21 cellular contexts compared by ENCODE assay signal in genomic region chr13:35333157-35333556, GRCh38.
DNase-seq lines count a peak whose midpoint lies in the region; ATAC-seq, FAIRE-seq and TF ChIP-seq lines count a peak whose summit lies in the region.
"Had no signal": no experiment of that assay in that cellular context is flagged by ENCODE, and none has a peak within 500 bp of the region (broad histone marks: within the 10 kb centered on the region; RNA-seq: fewer than 3 reads in every experiment).

No MANE protein-coding gene starts in this region.

- H3K9me3 ChIP-seq in HepG2 (ENCODE audit: low read length) (no peaks in the 10 kb centered on the region), right lobe of liver (no peaks in the 10 kb centered on the region), K562 (replicated peaks; ENCODE audit: control insufficient read depth, insufficient read depth, low read depth, low read length) (no peaks in the 10 kb centered on the region), right atrium auricular region (peaks cover 0 to 3% of the 10 kb centered on the region in 2 donors)
- H3K9me3 ChIP-seq: Caco-2 had no signal

- in situ Hi-C loops in HepG2 (cut with HindIII; ENCODE audit: extremely low pct_ligation_motif_present, low pct_unique_long_range_greater_than_20kb) = no loop called here
- in situ Hi-C loops in K562 (cut with MboI) = no loop called here

- POLR2A ChIA-PET in HepG2 (lab: Yijun Ruan, JAX) (no interaction called here), K562 (lab: Yijun Ruan, JAX) (no interaction called here)

- H3K9ac ChIP-seq in HepG2 (ENCODE audit: insufficient read depth, low read depth, low read length) (no peak overlapping the region), K562 (ENCODE audit: insufficient read depth in 1 of 2, low read depth in 2 of 2, low read length in 2 of 2) (no peak overlapping the region)
- H3K9ac ChIP-seq: BLaER1 had no signal

- BruUV-seq in HepG2 (replicated peaks; lab: Mats Ljungman, UMichigan) (no TSS peak), K562 (replicated peaks; lab: Mats Ljungman, UMichigan) (no TSS peak)

- H3K36me3 ChIP-seq in HepG2 (replicated peaks in 1 of 2; ENCODE audit: control insufficient read depth in 1 of 2, insufficient read depth in 2 of 2, low read length in 2 of 2) (no peaks in the 10 kb centered on the region), right lobe of liver (no peaks in the 10 kb centered on the region), K562 (ENCODE audit: control insufficient read depth, insufficient read depth, low read length) (no peaks in the 10 kb centered on the region), right atrium auricular region (no peaks in the 10 kb centered on the region)
- H3K36me3 ChIP-seq: BLaER1 had no signal

- intact Hi-C loops in HepG2 (cut with micrococcal nuclease; ENCODE audit: unreplicated experiment) (no loop called here), right lobe of liver (cut with DNase I) (no loop called here), K562 (cut with micrococcal nuclease) (no loop called here)

- no peaks in the 10 kb centered on the region for H3K27me3 ChIP-seq in HepG2 (ENCODE audit: control insufficient read depth in 1 of 2, insufficient read depth in 2 of 2, low read length in 2 of 2)
- H3K27me3 ChIP-seq in right lobe of liver = no peaks in the 10 kb centered on the region
- H3K27me3 ChIP-seq in K562 (ENCODE audit: control insufficient read depth in 2 of 2, insufficient read depth in 2 of 2, low read length in 2 of 2) = no peaks in the 10 kb centered on the region
- H3K27me3 ChIP-seq in right atrium auricular region = no peaks in the 10 kb centered on the region
- H3K27me3 ChIP-seq: BLaER1 had no signal

- no peak for DNase-seq in HepG2 (ENCODE audit: low spot score)
- DNase-seq in right lobe of liver = no peak
- no peak for DNase-seq in K562 (ENCODE audit: extremely low read depth in 1 of 4, low spot score in 3 of 4)
- no peak for DNase-seq in right atrium auricular region (ENCODE audit: low spot score)
- DNase-seq in OCI-M2 (lab: John Stamatoyannopoulos, UW; ENCODE audit: unreplicated experiment) = no peak
- DNase-seq: Caco-2; CD4-positive, CD25-positive, alpha-beta regulatory T cell; CD8-positive, alpha-beta T cell; DMS153; DND-41; GDM1; H9 had no signal

- TF ChIP-seq RAD21 in HepG2 (CRISPR knock-in tag; IDR thresholded peaks at IDR 0.05) = no peak
- no peak for TF ChIP-seq RAD21 in K562 (CRISPR knock-in tag; conservative IDR thresholded peaks at IDR 0.05 in 1 of 2, IDR thresholded peaks at IDR 0.05 in 1 of 2)

- H2AFZ ChIP-seq in HepG2 (ENCODE audit: low read length) (no peak overlapping the region), K562 (ENCODE audit: low read depth, low read length) (no peak overlapping the region)
- H2AFZ ChIP-seq: GM23338 had no signal

- H3K9me1 ChIP-seq in K562 (ENCODE audit: control insufficient read depth, insufficient read depth, low read length) = no peaks in the 10 kb centered on the region

- H3K79me2 ChIP-seq in HepG2 (ENCODE audit: insufficient read depth, low read length) (no peaks in the 10 kb centered on the region), K562 (ENCODE audit: control insufficient read depth, insufficient read depth, low read length) (no peaks in the 10 kb centered on the region)

- no peak overlapping the region for H3K27ac ChIP-seq in HepG2 (ENCODE audit: extremely low read length, insufficient read depth, low read length)
- H3K27ac ChIP-seq in right lobe of liver = no peak overlapping the region
- H3K27ac ChIP-seq in K562 (ENCODE audit: extremely low read depth, low read depth, low read length) = no peak overlapping the region
- no peak overlapping the region for H3K27ac ChIP-seq in right atrium auricular region
- H3K27ac ChIP-seq: 22Rv1, BLaER1, C4-2B had no signal

- CTCF ChIA-PET in HepG2 (lab: Yijun Ruan, JAX; ENCODE audit: low intra/inter-chr PET ratio, low total read pairs) (no interaction called here), K562 (lab: Yijun Ruan, JAX; ENCODE audit: low intra/inter-chr PET ratio) (no interaction called here)

- WGBS in HepG2 (ENCODE audit: low lambda C conversion rate) = 69% methylated on average over 3 of the region's 3 CpGs
- WGBS in right lobe of liver (ENCODE audit: insufficient coverage, low coverage, low lambda C conversion rate, missing lambda C conversion rate) = 86% methylated on average over 3 of the region's 3 CpGs
- 0% methylated on average over 3 of the region's 3 CpGs for WGBS in K562 (ENCODE audit: insufficient coverage, low coverage, missing lambda C conversion rate)

- H3K4me1 ChIP-seq in HepG2 (ENCODE audit: insufficient read depth, low read length) = no peaks in the 10 kb centered on the region
- no peaks in the 10 kb centered on the region for H3K4me1 ChIP-seq in right lobe of liver
- no peaks in the 10 kb centered on the region for H3K4me1 ChIP-seq in K562 (replicated peaks in 1 of 2; ENCODE audit: control insufficient read depth in 2 of 2, insufficient read depth in 2 of 2, low read length in 2 of 2)
- H3K4me1 ChIP-seq in right atrium auricular region = no peaks in the 10 kb centered on the region
- H3K4me1 ChIP-seq: BLaER1, Caco-2 had no signal

- TF ChIP-seq POLR2A in HepG2 (IDR thresholded peaks at IDR 0.05; ENCODE audit: insufficient read depth in 1 of 2, low read depth in 2 of 2, low read length in 2 of 2) (no peak), right lobe of liver (IDR thresholded peaks at IDR 0.05) (no peak), K562 (conservative IDR thresholded peaks at IDR 0.05) (no peak)

- ATAC-seq in HepG2 (no peak), right lobe of liver (no peak), K562 (no peak), HG03432 (IDR thresholded peaks at IDR 0.05; ENCODE audit: unreplicated experiment) (no peak)
- ATAC-seq: CD8-positive, alpha-beta T cell; GM12878; GM23338; HCT116 had no signal

- H3K4me3 ChIP-seq in HepG2 (replicated peaks in 1 of 3; ENCODE audit: insufficient read depth in 1 of 3, low read depth in 2 of 3, low read length in 3 of 3) (no peak overlapping the region), right lobe of liver (no peak overlapping the region), K562 (no peak overlapping the region), right atrium auricular region (no peak overlapping the region)
- H3K4me3 ChIP-seq: BLaER1, GM12878, GM23338 had no signal

- FAIRE-seq in HepG2 (lab: Jason Lieb, UNC) (no peak), K562 (lab: Jason Lieb, UNC) (no peak), islet of Langerhans (lab: Jason Lieb, UNC) (peak; percentile 55)
- FAIRE-seq: GM12878, GM19239 had no signal

- TF ChIP-seq CTCF in HepG2 (CRISPR knock-in tag; IDR thresholded peaks at IDR 0.05) = no peak
- no peak for TF ChIP-seq CTCF in right lobe of liver (IDR thresholded peaks at IDR 0.05)
- TF ChIP-seq CTCF in K562 (IDR thresholded peaks at IDR 0.05 in 2 of 3, conservative IDR thresholded peaks at IDR 0.05 in 1 of 3; ENCODE audit: insufficient read depth in 2 of 3, low read depth in 1 of 3, low read length in 3 of 3) = no peak
- TF ChIP-seq CTCF in right atrium auricular region (IDR thresholded peaks at IDR 0.05) = no peak

- H4K20me1 ChIP-seq in HepG2 (ENCODE audit: insufficient read depth, low read length) (no peaks in the 10 kb centered on the region), K562 (replicated peaks; ENCODE audit: control insufficient read depth, insufficient read depth, low read length) (no peaks in the 10 kb centered on the region)
- H4K20me1 ChIP-seq: BLaER1 had no signal

- TF ChIP-seq EP300 in HepG2 (IDR thresholded peaks at IDR 0.05; ENCODE audit: low read depth in 2 of 2, low read length in 2 of 2) = no peak
- no peak for TF ChIP-seq EP300 in HepG2 (CRISPR knock-in tag; IDR thresholded peaks at IDR 0.05; ENCODE audit: borderline replicate concordance)
- TF ChIP-seq EP300 in K562 (IDR thresholded peaks at IDR 0.05; ENCODE audit: low read length) = no peak

- H3K4me2 ChIP-seq in HepG2 (ENCODE audit: low read depth, low read length) = no peak overlapping the region
- no peak overlapping the region for H3K4me2 ChIP-seq in K562 (ENCODE audit: insufficient read depth, low read length)
- H3K4me2 ChIP-seq: BLaER1, GM23338 had no signal

TF ChIP-seq in HepG2, 621 proteins besides CTCF, POLR2A, EP300 and RAD21 (continues in another document):
- TF ChIP-seq MAFF (IDR thresholded peaks at IDR 0.05; ENCODE audit: low read depth, low read length) (peak; percentile 59; the same call in 1 of the 2 replicates), ZKSCAN5 (CRISPR knock-in tag; IDR thresholded peaks at IDR 0.05) (no peak), MAFK (conservative IDR thresholded peaks at IDR 0.05 in 1 of 2, IDR thresholded peaks at IDR 0.05 in 1 of 2; ENCODE audit: low read length in 2 of 2) (peak; percentile 41 to 83; a peak in 3 of 4 replicates)
- TF ChIP-seq, protein P1, sequence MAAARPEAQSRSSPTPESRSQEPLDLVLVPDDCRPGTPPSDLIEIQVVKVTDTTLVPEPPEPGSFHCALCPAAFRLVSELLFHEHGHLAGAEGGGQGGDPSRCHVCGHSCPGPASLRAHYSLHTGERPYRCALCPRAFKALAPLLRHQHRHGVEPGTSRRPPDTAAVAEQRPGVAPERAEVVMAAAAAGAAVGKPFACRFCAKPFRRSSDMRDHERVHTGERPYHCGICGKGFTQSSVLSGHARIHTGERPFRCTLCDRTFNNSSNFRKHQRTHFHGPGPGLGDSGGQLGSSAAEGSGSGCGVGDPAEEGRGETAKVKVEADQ (CRISPR knock-in tag; IDR thresholded peaks at IDR 0.05; ENCODE audit: borderline replicate concordance) = no peak

TF ChIP-seq in K562, 482 proteins besides CTCF, POLR2A, EP300 and RAD21 (continues in another document):
- TF ChIP-seq, protein P2, sequence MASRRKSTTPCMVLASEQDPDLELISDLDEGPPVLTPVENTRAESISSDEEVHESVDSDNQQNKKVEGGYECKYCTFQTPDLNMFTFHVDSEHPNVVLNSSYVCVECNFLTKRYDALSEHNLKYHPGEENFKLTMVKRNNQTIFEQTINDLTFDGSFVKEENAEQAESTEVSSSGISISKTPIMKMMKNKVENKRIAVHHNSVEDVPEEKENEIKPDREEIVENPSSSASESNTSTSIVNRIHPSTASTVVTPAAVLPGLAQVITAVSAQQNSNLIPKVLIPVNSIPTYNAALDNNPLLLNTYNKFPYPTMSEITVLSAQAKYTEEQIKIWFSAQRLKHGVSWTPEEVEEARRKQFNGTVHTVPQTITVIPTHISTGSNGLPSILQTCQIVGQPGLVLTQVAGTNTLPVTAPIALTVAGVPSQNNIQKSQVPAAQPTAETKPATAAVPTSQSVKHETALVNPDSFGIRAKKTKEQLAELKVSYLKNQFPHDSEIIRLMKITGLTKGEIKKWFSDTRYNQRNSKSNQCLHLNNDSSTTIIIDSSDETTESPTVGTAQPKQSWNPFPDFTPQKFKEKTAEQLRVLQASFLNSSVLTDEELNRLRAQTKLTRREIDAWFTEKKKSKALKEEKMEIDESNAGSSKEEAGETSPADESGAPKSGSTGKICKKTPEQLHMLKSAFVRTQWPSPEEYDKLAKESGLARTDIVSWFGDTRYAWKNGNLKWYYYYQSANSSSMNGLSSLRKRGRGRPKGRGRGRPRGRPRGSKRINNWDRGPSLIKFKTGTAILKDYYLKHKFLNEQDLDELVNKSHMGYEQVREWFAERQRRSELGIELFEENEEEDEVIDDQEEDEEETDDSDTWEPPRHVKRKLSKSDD (conservative IDR thresholded peaks at IDR 0.05; ENCODE audit: low read length) = no peak

Comparison
In these comparisons a context has a peak if more than half of its experiments do, and no peak if none do; other contexts are left out.
1. Of the 241 proteins assayed by ChIP-seq in both HepG2 and K562: peak only in HepG2: MAFF and MAFK; only in K562: none; in both: none; in neither: 239.